Comparison of ENCODE assay signal across 7 cellular contexts in genomic region chr5:76761118-76761517, GRCh38. TPM values are rescaled to one million over a fixed set of nuclear protein-coding genes. Genes with fewer than 3 reads are reported as not detected.
DNase-seq lines count a peak whose midpoint lies in the region; ATAC-seq, FAIRE-seq and TF ChIP-seq lines count a peak whose summit lies in the region.
"Not testable (repeated sequence)": the region's sequence is repeated elsewhere in the genome, so short reads cannot be mapped to it uniquely, and the experiment has no call there.

No MANE protein-coding gene starts in this region.

- peak overlapping the region; percentile 74 for H2AFZ ChIP-seq in HCT116 (ENCODE audit: low read depth, low read length, poor library complexity, severe bottlenecking)
- H2AFZ ChIP-seq in keratinocyte (ENCODE audit: control insufficient read depth, low read length), result not testable (repeated sequence)

- H3K4me1 Mint-ChIP-seq in stimulated activated effector memory CD8-positive, alpha-beta T cell treated with anti-CD3 and anti-CD28 coated beads, Interleukin-12 subunit alpha, Interleukin-12 subunit beta, amount 100 ng/mL, for 72 hours, result peaks cover 16% of the 10 kb centered on the region

- not testable (repeated sequence) for DNase-seq in A549 (ENCODE audit: low read depth in 1 of 2, low spot score in 1 of 2); HCT116 (ENCODE audit: low read depth, low spot score); keratinocyte (ENCODE audit: low read depth, low spot score); stimulated activated effector memory CD8-positive, alpha-beta T cell treated with anti-CD3 and anti-CD28 coated beads, Interleukin-12 subunit alpha, Interleukin-12 subunit beta, amount 100 ng/mL, for 72 hours (ENCODE audit: low spot score in 2 of 2)
- DNase-seq in NCI-H226, result peak; percentile 57
- peak; percentile 11 for DNase-seq in brain microvascular endothelial cell
- peak; percentile 47 for DNase-seq in fibroblast of mammary gland (ENCODE audit: low read depth)

- not testable (repeated sequence) for H3K27me3 ChIP-seq in HCT116 (ENCODE audit: insufficient read depth, low read length); brain microvascular endothelial cell (replicated peaks); keratinocyte (ENCODE audit: control insufficient read depth, extremely low read depth, insufficient read depth, low read length)

- POLR2A ChIA-PET in A549 (lab: Yijun Ruan, JAX); HCT116 (lab: Charles Lee): not testable (repeated sequence)

- not testable (repeated sequence) for H3K9me2 ChIP-seq in HCT116 (ENCODE audit: insufficient read depth)

- H4K20me1 ChIP-seq in HCT116 (ENCODE audit: insufficient read depth); keratinocyte (ENCODE audit: control insufficient read depth, extremely low read depth, insufficient read depth, low read length): not testable (repeated sequence)

- not testable (repeated sequence) for H3K4me3 Mint-ChIP-seq in stimulated activated effector memory CD8-positive, alpha-beta T cell treated with anti-CD3 and anti-CD28 coated beads, Interleukin-12 subunit alpha, Interleukin-12 subunit beta, amount 100 ng/mL, for 72 hours

- TF ChIP-seq CTCF in A549 (IDR thresholded peaks at IDR 0.05); HCT116 (IDR thresholded peaks at IDR 0.05 in 2 of 3, conservative IDR thresholded peaks at IDR 0.05 in 1 of 3; ENCODE audit: borderline replicate concordance in 1 of 3, insufficient read depth in 1 of 3, low read depth in 2 of 3, low read length in 2 of 3); brain microvascular endothelial cell (IDR thresholded peaks at IDR 0.05; ENCODE audit: low read depth, low read length, missing control alignments); fibroblast of mammary gland (conservative IDR thresholded peaks at IDR 0.05; ENCODE audit: control insufficient read depth, insufficient read depth, low read depth, low read length); keratinocyte (optimal IDR thresholded peaks at IDR 0.05 in 1 of 3, IDR thresholded peaks at IDR 0.05 in 1 of 3, conservative IDR thresholded peaks at IDR 0.05 in 1 of 3; ENCODE audit: extremely low read depth in 1 of 3, insufficient read depth in 2 of 3, low read length in 3 of 3): not testable (repeated sequence)

- H3K9ac ChIP-seq in HCT116 (ENCODE audit: low read length); keratinocyte (ENCODE audit: control insufficient read depth, extremely low read depth, insufficient read depth, low read length): not testable (repeated sequence)

- not testable (repeated sequence) for TF ChIP-seq EP300 in A549 (IDR thresholded peaks at IDR 0.05)

- H3K4me2 ChIP-seq in A549; HCT116 (ENCODE audit: low read length); keratinocyte (ENCODE audit: control insufficient read depth, extremely low read depth, insufficient read depth, low read depth, low read length): not testable (repeated sequence)

- H3K27ac Mint-ChIP-seq in stimulated activated effector memory CD8-positive, alpha-beta T cell treated with anti-CD3 and anti-CD28 coated beads, Interleukin-12 subunit alpha, Interleukin-12 subunit beta, amount 100 ng/mL, for 72 hours, result peak overlapping the region; percentile 68

- WGBS in A549 (ENCODE audit: missing lambda C conversion rate), result 67% methylated on average over 9 of the region's 9 CpGs

- not testable (repeated sequence) for H3K4me1 ChIP-seq in A549
- H3K4me1 ChIP-seq in HCT116 (ENCODE audit: control insufficient read depth in 1 of 2, insufficient read depth in 2 of 2, low read length in 2 of 2), result peaks cover 0 to 22% of the 10 kb centered on the region in 2 experiments; a peak in 1 of 4 replicates
- peaks cover 25% of the 10 kb centered on the region for H3K4me1 ChIP-seq in keratinocyte (ENCODE audit: control insufficient read depth, extremely low read depth, insufficient read depth, low read length)

- not testable (repeated sequence) for H3K4me3 ChIP-seq in A549; HCT116 (replicated peaks in 1 of 2; ENCODE audit: low read depth in 1 of 2, low read length in 2 of 2); brain microvascular endothelial cell (ENCODE audit: low read depth, low read length); fibroblast of mammary gland (ENCODE audit: control insufficient read depth, low read depth, low read length); keratinocyte (ENCODE audit: control insufficient read depth in 2 of 3, extremely low read depth in 1 of 3, insufficient read depth in 2 of 3, low read depth in 1 of 3, low read length in 3 of 3)

- not testable (repeated sequence) for H3K9me1 ChIP-seq in keratinocyte (ENCODE audit: control insufficient read depth, extremely low read depth, insufficient read depth, low read length)

- TF ChIP-seq RAD21 in A549 (conservative IDR thresholded peaks at IDR 0.05 in 1 of 2, IDR thresholded peaks at IDR 0.05 in 1 of 2); HCT116 (IDR thresholded peaks at IDR 0.05; ENCODE audit: low read depth): not testable (repeated sequence)

- H3K9me3 ChIP-seq in A549, result peaks cover 11% of the 10 kb centered on the region; the same call in 1 of the 3 replicates
- H3K9me3 ChIP-seq in HCT116 (ENCODE audit: control insufficient read depth in 1 of 2, insufficient read depth in 1 of 2, low read depth in 1 of 2, low read length in 2 of 2); keratinocyte (ENCODE audit: control insufficient read depth, low read depth, low read length): not testable (repeated sequence)

- in situ Hi-C loops in brain microvascular endothelial cell (cut with HindIII; ENCODE audit: low pct_ligation_motif_present, low sequenced_read_pairs), result not testable (repeated sequence)

- intact Hi-C loops in HCT116 (cut with micrococcal nuclease), result not testable (repeated sequence)

- CTCF ChIA-PET in A549 (lab: Yijun Ruan, JAX) (interaction anchor here (0.7 to 6.0 kb wide), 2 partner anchors 13 to 69 kb away, joined by 3 to 34 read pairs; no protein-coding TSS in a partner anchor), HCT116 (lab: Charles Lee) (interaction anchor here (2.3 kb wide), 1 partner anchor 14 kb away, joined by 8 read pairs; no protein-coding TSS in a partner anchor)

- H3K36me3 Mint-ChIP-seq in stimulated activated effector memory CD8-positive, alpha-beta T cell treated with anti-CD3 and anti-CD28 coated beads, Interleukin-12 subunit alpha, Interleukin-12 subunit beta, amount 100 ng/mL, for 72 hours, result not testable (repeated sequence)

- TF ChIP-seq POLR2A in A549 (IDR thresholded peaks at IDR 0.05; ENCODE audit: low read length); HCT116 (IDR thresholded peaks at IDR 0.05; ENCODE audit: borderline replicate concordance, extremely low read depth, insufficient read depth, insufficient read length): not testable (repeated sequence)

- ATAC-seq in A549; HCT116; stimulated activated effector memory CD8-positive, alpha-beta T cell treated with anti-CD3 and anti-CD28 coated beads, Interleukin-12 subunit alpha, Interleukin-12 subunit beta, amount 100 ng/mL, for 72 hours: not testable (repeated sequence)

- H3K9me3 Mint-ChIP-seq in stimulated activated effector memory CD8-positive, alpha-beta T cell treated with anti-CD3 and anti-CD28 coated beads, Interleukin-12 subunit alpha, Interleukin-12 subunit beta, amount 100 ng/mL, for 72 hours, result not testable (repeated sequence)

- H3K36me3 ChIP-seq in HCT116 (ENCODE audit: control insufficient read depth in 1 of 2, insufficient read depth in 2 of 2, low read length in 2 of 2); brain microvascular endothelial cell (replicated peaks); keratinocyte (ENCODE audit: control insufficient read depth in 2 of 2, extremely low read depth in 1 of 2, insufficient read depth in 2 of 2, low read length in 2 of 2): not testable (repeated sequence)

- not testable (repeated sequence) for FAIRE-seq in A549 (lab: Jason Lieb, UNC); keratinocyte (lab: Jason Lieb, UNC)

- BruUV-seq in HCT116 (replicated peaks; lab: Mats Ljungman, UMichigan), result not testable (repeated sequence)

- dilution Hi-C loops in keratinocyte (cut with MboI; ENCODE audit: extremely low pct_ligation_motif_present, low sequenced_read_pairs), result not testable (repeated sequence)

- H3K79me2 ChIP-seq in HCT116 (ENCODE audit: insufficient read depth, low read length); keratinocyte (ENCODE audit: control insufficient read depth, insufficient read depth, low read length): not testable (repeated sequence)

- H3K27ac ChIP-seq in A549 (peak overlapping the region in 1 of 2 experiments; percentile 11; a peak in 1 of 6 replicates), keratinocyte (ENCODE audit: control insufficient read depth, insufficient read depth, low read length) (peak overlapping the region; percentile 17)
- H3K27ac ChIP-seq in HCT116 (ENCODE audit: low read depth, low read length); brain microvascular endothelial cell: not testable (repeated sequence)

- RAD21 ChIA-PET in HCT116 (lab: Charles Lee; ENCODE audit: low non-redundant PET in 1 of 2, low total read pairs in 2 of 2, uncharacterized antibody in 2 of 2, unreplicated experiment in 2 of 2), result not testable (repeated sequence)

RNA-seq across cellular contexts. Expression of gene F2R, which starts 45.2 kb away (rescaled TPM):
- 114 and 131 TPM in 2 replicates for polyA plus RNA-seq in A549 (2011; rRNA removed)
- 28.2 and 38.5 TPM in 2 replicates for polyA plus RNA-seq in A549 (2012; cell fraction: cytosol; rRNA removed)
- polyA plus RNA-seq in A549 (2012; cell fraction: nucleus; rRNA removed), result 21.4 and 25.3 TPM in 2 replicates
- polyA plus RNA-seq in A549 (2017; fragmentation: RNase III; extraction: RNeasy Plus Mini Kit Qiagen cat#74134 plus additional on column Dnase treatment), result 19.4 to 30.4 TPM (median 26.3 TPM) in 3 replicates
- polyA minus RNA-seq in A549 (2011; rRNA and poly(A)+ RNA removed), result 76.1 and 95.1 TPM in 2 replicates
- total RNA-seq in HCT116 (2021; ENCODE audit: unreplicated experiment), result 16.6 TPM
- polyA plus RNA-seq in HCT116 (2012), result 14.1 and 18.5 TPM in 2 replicates
- 56.8 to 59.9 TPM (median 58.0 TPM) in 3 replicates for polyA plus RNA-seq in keratinocyte
- 26.3 TPM for polyA plus RNA-seq in keratinocyte (2011; ENCODE audit: low read depth)
- 27.2 and 40.2 TPM in 2 replicates for polyA plus RNA-seq in keratinocyte (2011; cell fraction: cytosol; rRNA removed)
- polyA plus RNA-seq in keratinocyte (2011; cell fraction: nucleus; rRNA removed), result 117 and 121 TPM in 2 replicates
- 25.1 and 31.5 TPM in 2 replicates for polyA plus RNA-seq in keratinocyte (2012; ENCODE audit: low replicate concordance)
- polyA minus RNA-seq in keratinocyte, result 45.7 to 62.1 TPM (median 55.9 TPM) in 3 replicates
- polyA minus RNA-seq in keratinocyte (2011; cell fraction: cytosol; rRNA and poly(A)+ RNA removed), result 31.3 TPM
- 69.1 and 124 TPM in 2 replicates for polyA minus RNA-seq in keratinocyte (2011; cell fraction: nucleus; rRNA and poly(A)+ RNA removed)

RNA-seq across cellular contexts. Expression of gene F2RL1, which starts 57.7 kb away (rescaled TPM):
- polyA plus RNA-seq in A549 (2011; rRNA removed) (226 and 328 TPM in 2 replicates), A549 (2017; fragmentation: RNase III; extraction: RNeasy Plus Mini Kit Qiagen cat#74134 plus additional on column Dnase treatment) (50.7 to 88.7 TPM (median 73.1 TPM) in 3 replicates), keratinocyte (131 to 197 TPM (median 182 TPM) in 3 replicates)
- 44.4 and 70.1 TPM in 2 replicates for polyA plus RNA-seq in A549 (2012; cell fraction: cytosol; rRNA removed)
- 25.0 and 35.5 TPM in 2 replicates for polyA plus RNA-seq in A549 (2012; cell fraction: nucleus; rRNA removed)
- 228 and 243 TPM in 2 replicates for polyA minus RNA-seq in A549 (2011; rRNA and poly(A)+ RNA removed)
- total RNA-seq in HCT116 (2021; ENCODE audit: unreplicated experiment), result 119 TPM
- polyA plus RNA-seq in HCT116 (2012), result 125 and 128 TPM in 2 replicates
- polyA plus RNA-seq in keratinocyte (2011; ENCODE audit: low read depth), result 54.0 TPM
- polyA plus RNA-seq in keratinocyte (2011; cell fraction: cytosol; rRNA removed), result 32.6 and 69.3 TPM in 2 replicates
- polyA plus RNA-seq in keratinocyte (2011; cell fraction: nucleus; rRNA removed), result 196 and 224 TPM in 2 replicates
- 66.0 and 89.2 TPM in 2 replicates for polyA plus RNA-seq in keratinocyte (2012; ENCODE audit: low replicate concordance)
- polyA minus RNA-seq in keratinocyte, result 109 to 247 TPM (median 242 TPM) in 3 replicates
- 53.7 TPM for polyA minus RNA-seq in keratinocyte (2011; cell fraction: cytosol; rRNA and poly(A)+ RNA removed)
- polyA minus RNA-seq in keratinocyte (2011; cell fraction: nucleus; rRNA and poly(A)+ RNA removed), result 156 and 362 TPM in 2 replicates
